Comparison of ENCODE assay signal across 25 cellular contexts in the genomic region with DNA sequence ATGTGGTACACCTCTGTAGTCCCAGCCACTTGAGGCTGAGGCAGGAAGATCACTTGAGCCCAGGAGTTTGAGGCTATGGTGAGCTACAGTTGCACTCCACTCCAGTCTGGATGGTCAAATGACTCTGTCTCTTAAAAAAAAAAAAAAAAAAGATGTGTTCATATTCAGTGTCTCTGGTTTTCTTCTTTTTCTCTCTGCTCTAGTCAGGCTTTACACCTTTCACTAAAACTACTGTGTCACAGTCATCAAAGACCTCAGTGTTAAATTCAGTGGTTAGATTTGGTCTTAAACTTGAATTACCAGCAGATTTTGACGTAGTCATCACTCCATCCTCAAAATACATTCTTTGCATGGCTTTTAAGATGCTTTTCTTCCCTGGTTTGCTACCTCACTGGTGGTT.
"Had no signal": no experiment of that assay in that cellular context is flagged by ENCODE, and none has a peak within 500 bp of the region (broad histone marks: within the 10 kb centered on the region; RNA-seq: fewer than 3 reads in every experiment).

No MANE protein-coding gene starts in this region.

- H3K9me3 Mint-ChIP-seq: stimulated activated effector memory CD8-positive, alpha-beta T cell treated with anti-CD3 and anti-CD28 coated beads, Interleukin-12 subunit alpha, Interleukin-12 subunit beta, amount 100 ng/mL, for 72 hours; stimulated activated memory B cell treated with anti-CD40 and anti-IgM and Interleukin-4, amounts not matched to agents 10 μg/mL and 1 μg/mL and 100 μg/mL, for 72 hours; stimulated activated naive B cell treated with anti-CD40 and anti-IgM and Interleukin-4, amounts not matched to agents 10 μg/mL and 1 μg/mL and 100 μg/mL, for 72 hours; stimulated activated naive CD8-positive, alpha-beta T cell treated with anti-CD3 and anti-CD28 coated beads, Interleukin-15, amount 100 ng/mL, for 72 hours; stimulated activated naive CD8-positive, alpha-beta T cell treated with anti-CD3 and anti-CD28 coated beads, Interleukin-15, Interleukin-2, amounts not matched to agents 100 ng/mL and 50 ng/mL, for 24 hours; type B pancreatic cell had no signal

- H3K4me1 Mint-ChIP-seq: stimulated activated memory B cell treated with anti-CD40 and anti-IgM and Interleukin-4, amounts not matched to agents 10 μg/mL and 1 μg/mL and 100 μg/mL, for 72 hours; stimulated activated naive B cell treated with anti-CD40 and anti-IgM and Interleukin-4, amounts not matched to agents 10 μg/mL and 1 μg/mL and 100 μg/mL, for 72 hours; stimulated activated naive CD8-positive, alpha-beta T cell treated with anti-CD3 and anti-CD28 coated beads, Interleukin-15, amount 100 ng/mL, for 72 hours had no signal

- H3K27ac Mint-ChIP-seq: stimulated activated effector memory CD8-positive, alpha-beta T cell treated with anti-CD3 and anti-CD28 coated beads, Interleukin-12 subunit alpha, Interleukin-12 subunit beta, amount 100 ng/mL, for 72 hours; stimulated activated memory B cell treated with anti-CD40 and anti-IgM and Interleukin-4, amounts not matched to agents 10 μg/mL and 1 μg/mL and 100 μg/mL, for 72 hours; stimulated activated naive B cell treated with anti-CD40 and anti-IgM and Interleukin-4, amounts not matched to agents 10 μg/mL and 1 μg/mL and 100 μg/mL, for 72 hours; stimulated activated naive CD8-positive, alpha-beta T cell treated with anti-CD3 and anti-CD28 coated beads, Interleukin-15, Interleukin-2, amounts not matched to agents 100 ng/mL and 50 ng/mL, for 24 hours; type B pancreatic cell had no signal

- FAIRE-seq: urothelium cell line had no signal

- H3K4me3 Mint-ChIP-seq: stimulated activated effector memory CD8-positive, alpha-beta T cell treated with anti-CD3 and anti-CD28 coated beads, Interleukin-12 subunit alpha, Interleukin-12 subunit beta, amount 100 ng/mL, for 72 hours; stimulated activated memory B cell treated with anti-CD40 and anti-IgM and Interleukin-4, amounts not matched to agents 10 μg/mL and 1 μg/mL and 100 μg/mL, for 72 hours; stimulated activated naive B cell treated with anti-CD40 and anti-IgM and Interleukin-4, amounts not matched to agents 10 μg/mL and 1 μg/mL and 100 μg/mL, for 72 hours; stimulated activated naive CD8-positive, alpha-beta T cell treated with anti-CD3 and anti-CD28 coated beads, Interleukin-15, amount 100 ng/mL, for 72 hours; stimulated activated naive CD8-positive, alpha-beta T cell treated with anti-CD3 and anti-CD28 coated beads, Interleukin-15, Interleukin-2, amounts not matched to agents 100 ng/mL and 50 ng/mL, for 24 hours; type B pancreatic cell had no signal

- ATAC-seq: stimulated activated effector memory CD8-positive, alpha-beta T cell treated with anti-CD3 and anti-CD28 coated beads, Interleukin-12 subunit alpha, Interleukin-12 subunit beta, amount 100 ng/mL, for 72 hours; stimulated activated memory B cell treated with anti-CD40 and anti-IgM and Interleukin-4, amounts not matched to agents 10 μg/mL and 1 μg/mL and 100 μg/mL, for 72 hours; stimulated activated naive B cell treated with anti-CD40 and anti-IgM and Interleukin-4, amounts not matched to agents 10 μg/mL and 1 μg/mL and 100 μg/mL, for 72 hours; stimulated activated naive CD8-positive, alpha-beta T cell treated with anti-CD3 and anti-CD28 coated beads, Interleukin-15, amount 100 ng/mL, for 72 hours; stimulated activated naive CD8-positive, alpha-beta T cell treated with anti-CD3 and anti-CD28 coated beads, Interleukin-15, Interleukin-2, amounts not matched to agents 100 U/mL and 50 U/mL, for 24 hours; upper lobe of right lung had no signal

- H3K27me3 Mint-ChIP-seq: stimulated activated memory B cell treated with anti-CD40 and anti-IgM and Interleukin-4, amounts not matched to agents 10 μg/mL and 1 μg/mL and 100 μg/mL, for 72 hours; stimulated activated naive B cell treated with anti-CD40 and anti-IgM and Interleukin-4, amounts not matched to agents 10 μg/mL and 1 μg/mL and 100 μg/mL, for 72 hours; stimulated activated naive CD8-positive, alpha-beta T cell treated with anti-CD3 and anti-CD28 coated beads, Interleukin-15, amount 100 ng/mL, for 72 hours; stimulated activated naive CD8-positive, alpha-beta T cell treated with anti-CD3 and anti-CD28 coated beads, Interleukin-15, Interleukin-2, amounts not matched to agents 100 ng/mL and 50 ng/mL, for 24 hours; type B pancreatic cell had no signal

- DNase-seq: stimulated activated CD4-positive, alpha-beta T cell treated with anti-CD3 and anti-CD28 coated beads, Interleukin-2, amount 100 ng/mL, for 48 hours; stimulated activated CD4-positive, alpha-beta T cell treated with anti-CD3 and anti-CD28 coated beads, Interleukin-4, amount 100 ng/mL, for 1 hour; stimulated activated CD4-positive, alpha-beta T cell treated with anti-CD3 and anti-CD28 coated beads, Interleukin-4, amount 100 ng/mL, for 24 hours; stimulated activated CD4-positive, alpha-beta T cell treated with anti-CD3 and anti-CD28 coated beads, Interleukin-4, amount 100 ng/mL, for 4 hours; stimulated activated CD8-positive, alpha-beta memory T cell treated with anti-CD3 and anti-CD28 coated beads, Interleukin-4, amount 100 ng/mL, for 48 hours; stimulated activated naive B cell treated with anti-CD40 and anti-IgM and Interleukin-4, amounts not matched to agents 10 μg/mL and 1 μg/mL and 100 μg/mL, for 72 hours; stimulated activated naive CD4-positive, alpha-beta T cell; stimulated activated naive CD4-positive, alpha-beta T cell treated with Interleukin-2 at 50 U/mL for 16 hours; stimulated activated naive CD8-positive, alpha-beta T cell treated with anti-CD3 and anti-CD28 coated beads, Interleukin-15, amount 100 ng/mL, for 72 hours; stimulated activated naive CD8-positive, alpha-beta T cell treated with anti-CD3 and anti-CD28 coated beads, Interleukin-15, Interleukin-2, amounts not matched to agents 100 U/mL and 50 U/mL, for 24 hours; stomach; substantia nigra; testis; thyroid gland; tibial artery; transverse colon; trophoblast cell; upper lobe of left lung; upper lobe of right lung; uterus had no signal
